Comparison of ENCODE assay signal across 9 cellular contexts in the genomic region with DNA sequence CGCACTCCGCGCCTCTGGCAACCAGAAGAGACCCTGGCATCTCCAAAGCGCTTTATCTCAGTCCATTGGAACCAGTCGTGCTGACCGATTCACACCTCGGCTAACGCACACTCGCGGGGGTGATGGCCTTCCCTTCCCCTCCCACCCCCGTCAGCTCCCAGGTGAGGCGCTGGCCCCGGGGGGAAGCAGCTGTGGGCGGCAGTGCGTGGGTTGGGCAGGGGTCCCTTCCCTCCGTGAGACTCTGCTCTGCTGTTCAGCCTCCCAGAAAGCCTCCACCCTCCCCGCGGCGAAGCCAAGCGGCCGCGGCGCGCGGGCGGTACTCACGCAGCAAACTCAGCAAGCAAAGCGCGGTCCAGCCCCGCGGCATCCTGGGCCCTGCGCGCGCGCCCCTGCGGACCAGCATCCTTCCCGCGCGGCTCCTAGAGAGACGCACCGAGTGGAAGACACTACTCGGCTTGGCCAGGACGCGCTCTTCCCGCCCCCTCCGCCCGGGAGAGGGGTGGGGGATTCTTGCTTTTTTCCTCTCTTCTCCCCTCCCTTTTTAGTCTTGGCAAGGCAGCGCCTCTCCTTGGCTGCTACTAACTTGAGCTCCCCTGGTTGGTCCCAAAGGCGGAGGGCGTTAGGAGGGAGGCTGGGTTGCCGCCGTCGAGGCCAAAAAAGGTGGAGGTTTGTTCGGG. TPM values are rescaled to one million over a fixed set of nuclear protein-coding genes. Genes with fewer than 3 reads are reported as not detected.
DNase-seq lines count a peak whose midpoint lies in the region; ATAC-seq, FAIRE-seq and TF ChIP-seq lines count a peak whose summit lies in the region.
"Had no signal": no experiment of that assay in that cellular context is flagged by ENCODE, and none has a peak within 500 bp of the region (broad histone marks: within the 10 kb centered on the region; RNA-seq: fewer than 3 reads in every experiment).

CD34 (minus strand) TSS at position 448 of the 677 bp plus-strand sequence; CDS start at position 403, 45 bp downstream.

- peak within 1 kb of the TSS; percentile 73 for H3K9ac ChIP-seq in mesenchymal stem cell (ENCODE audit: low read length)

- no peak within 1 kb of the TSS for H3K4ac ChIP-seq in mesenchymal stem cell (ENCODE audit: low read depth in 1 of 2, low read length in 2 of 2)

- peaks cover 0 to 4% (median 0%) of the 10 kb centered on the region in 7 donors for H3K9me3 Mint-ChIP-seq in CD4-positive, CD25-positive, alpha-beta regulatory T cell

- no peak within 1 kb of the TSS for H3K4me3 ChIP-seq in CD4-positive, CD25-positive, alpha-beta regulatory T cell (ENCODE audit: low read depth, low read length)
- H3K4me3 ChIP-seq in dorsolateral prefrontal cortex: peak within 1 kb of the TSS; percentile 23 to 71 (median 56)
- peak within 1 kb of the TSS; percentile 38 to 74 for H3K4me3 ChIP-seq in mesenchymal stem cell (ENCODE audit: insufficient read depth in 1 of 2, low read depth in 1 of 2, low read length in 2 of 2)
- H3K4me3 ChIP-seq in thoracic aorta: peak within 1 kb of the TSS; percentile 82

- TF ChIP-seq CTCF in dorsolateral prefrontal cortex (IDR thresholded peaks at IDR 0.05 in 54 of 56, conservative IDR thresholded peaks at IDR 0.05 in 2 of 56; ENCODE audit: low read depth in 1 of 56, partially characterized antibody in 56 of 56) (no peak), thoracic aorta (IDR thresholded peaks at IDR 0.05) (no peak)

- H3K4me3 Mint-ChIP-seq in CD4-positive, CD25-positive, alpha-beta regulatory T cell: peak within 1 kb of the TSS in 3 of 4 donors; percentile 5 to 60 (median 51)

- peaks cover 32% of the 10 kb centered on the region for H3K27me3 ChIP-seq in CD4-positive, CD25-positive, alpha-beta regulatory T cell (ENCODE audit: control insufficient read depth, insufficient read depth, low read length)
- H3K27me3 ChIP-seq in dorsolateral prefrontal cortex: peaks cover 0 to 11% (median 0%) of the 10 kb centered on the region in 45 donors
- H3K27me3 ChIP-seq in mesenchymal stem cell (ENCODE audit: control insufficient read depth in 1 of 2, insufficient read depth in 1 of 2, low read length in 2 of 2): peaks cover 17 to 25% of the 10 kb centered on the region in 2 experiments
- no peaks in the 10 kb centered on the region for H3K27me3 ChIP-seq in thoracic aorta (replicated peaks; ENCODE audit: insufficient read depth)

- no peak for FAIRE-seq in GM19239 (lab: Jason Lieb, UNC)
- FAIRE-seq: bronchial epithelial cell had no signal

- no peak within 1 kb of the TSS for H2BK120ac ChIP-seq in mesenchymal stem cell (ENCODE audit: low read depth, low read length)

- no peak within 1 kb of the TSS for H2BK5ac ChIP-seq in mesenchymal stem cell (ENCODE audit: low read depth, low read length, poor library complexity, severe bottlenecking)

- no peak within 1 kb of the TSS for H3K23ac ChIP-seq in mesenchymal stem cell (ENCODE audit: low read length in 2 of 2)

- intact Hi-C loops in dorsolateral prefrontal cortex (cut with DNase I): no loop called here

- no peak for DNase-seq in CD4-positive, CD25-positive, alpha-beta regulatory T cell
- peak; percentile 13 for DNase-seq in NCI-H2227 treated with DMSO at 0.1 percent for 48 hours (lab: John Stamatoyannopoulos, UW)
- peak in 3 of 10 donors; percentile 32 to 54 (median 41) for DNase-seq in dorsolateral prefrontal cortex
- no peak for DNase-seq in mesenchymal stem cell
- no peak for DNase-seq in thoracic aorta (ENCODE audit: low spot score)
- DNase-seq in GM19239 (ENCODE audit: insufficient read length, low spot score): no peak
- no peak for DNase-seq in NCI-H1092 (lab: John Stamatoyannopoulos, UW)

- H3K4me1 ChIP-seq in CD4-positive, CD25-positive, alpha-beta regulatory T cell (ENCODE audit: control insufficient read depth, insufficient read depth, low read length, poor library complexity, severe bottlenecking): peaks cover 10% of the 10 kb centered on the region
- H3K4me1 ChIP-seq in mesenchymal stem cell (ENCODE audit: control insufficient read depth, insufficient read depth, low read depth, low read length) (peaks cover 9% of the 10 kb centered on the region), thoracic aorta (ENCODE audit: control insufficient read depth in 1 of 2, low read depth in 2 of 2) (peaks cover 0 to 42% of the 10 kb centered on the region in 2 donors)

- H2AK5ac ChIP-seq in mesenchymal stem cell (ENCODE audit: low read length, severe bottlenecking): no peak within 1 kb of the TSS

- peak within 1 kb of the TSS; percentile 88 for H3K4me2 ChIP-seq in mesenchymal stem cell (ENCODE audit: low read length, poor library complexity, severe bottlenecking)

- no peaks in the 10 kb centered on the region for H3K36me3 Mint-ChIP-seq in CD4-positive, CD25-positive, alpha-beta regulatory T cell

- ATAC-seq in CD4-positive, CD25-positive, alpha-beta regulatory T cell (ENCODE audit: low read depth in 2 of 2): no peak
- ATAC-seq in thoracic aorta (ENCODE audit: insufficient number of reproducible peaks, low FRiP score, low read depth) (peak; percentile 46), HG02973 (IDR thresholded peaks at IDR 0.05; ENCODE audit: unreplicated experiment) (no peak)

- H2BK15ac ChIP-seq in mesenchymal stem cell (ENCODE audit: low read depth, poor library complexity, severe bottlenecking): no peak within 1 kb of the TSS

- no peak within 1 kb of the TSS for H3K18ac ChIP-seq in mesenchymal stem cell (ENCODE audit: low read depth in 1 of 2, low read length in 2 of 2)

- no peak within 1 kb of the TSS for H3K27ac ChIP-seq in CD4-positive, CD25-positive, alpha-beta regulatory T cell (ENCODE audit: insufficient read depth, low read length, poor library complexity, severe bottlenecking)
- H3K27ac ChIP-seq in dorsolateral prefrontal cortex: peak within 1 kb of the TSS in 39 of 59 donors; percentile 13 to 75 (median 52)
- H3K27ac ChIP-seq in mesenchymal stem cell (ENCODE audit: low read length, poor library complexity, severe bottlenecking): no peak within 1 kb of the TSS
- H3K27ac ChIP-seq in thoracic aorta: peak within 1 kb of the TSS; percentile 86

- no peaks in the 10 kb centered on the region for H3K79me1 ChIP-seq in mesenchymal stem cell (replicated peaks; ENCODE audit: low read length, poor library complexity, severe bottlenecking)

- no peak within 1 kb of the TSS for H4K8ac ChIP-seq in mesenchymal stem cell (ENCODE audit: low read length)

- WGBS in mesenchymal stem cell: 9% methylated on average over 43 of the region's 54 CpGs

- H3K9me3 ChIP-seq in CD4-positive, CD25-positive, alpha-beta regulatory T cell (ENCODE audit: control insufficient read depth in 2 of 2, low read length in 2 of 2): no peaks in the 10 kb centered on the region
- H3K9me3 ChIP-seq in mesenchymal stem cell (ENCODE audit: control insufficient read depth, low read length) (no peaks in the 10 kb centered on the region), thoracic aorta (no peaks in the 10 kb centered on the region)

- H2BK12ac ChIP-seq in mesenchymal stem cell (ENCODE audit: low read length in 2 of 2): no peak within 1 kb of the TSS

- no peak within 1 kb of the TSS for H3K27ac Mint-ChIP-seq in CD4-positive, CD25-positive, alpha-beta regulatory T cell

- no peaks in the 10 kb centered on the region for H3K36me3 ChIP-seq in CD4-positive, CD25-positive, alpha-beta regulatory T cell (ENCODE audit: control insufficient read depth, insufficient read depth, low read length)
- H3K36me3 ChIP-seq in mesenchymal stem cell (ENCODE audit: control insufficient read depth in 1 of 2, insufficient read depth in 2 of 2, low read depth in 1 of 2, low read length in 2 of 2): no peaks in the 10 kb centered on the region
- no peaks in the 10 kb centered on the region for H3K36me3 ChIP-seq in thoracic aorta

- no peak within 1 kb of the TSS for H3K14ac ChIP-seq in mesenchymal stem cell (ENCODE audit: low read length in 2 of 2)

- peaks cover 54% of the 10 kb centered on the region for H3K27me3 Mint-ChIP-seq in CD4-positive, CD25-positive, alpha-beta regulatory T cell

- H4K91ac ChIP-seq in mesenchymal stem cell (ENCODE audit: low read length): no peak within 1 kb of the TSS

- H2AFZ ChIP-seq in mesenchymal stem cell (ENCODE audit: low read depth, low read length): peak within 1 kb of the TSS; percentile 43

- peaks cover 0 to 14% (median 4%) of the 10 kb centered on the region in 4 donors for H3K4me1 Mint-ChIP-seq in CD4-positive, CD25-positive, alpha-beta regulatory T cell

RNA-seq across cellular contexts. Expression of gene CD34, which starts in this region (rescaled TPM):
- 1.9 TPM for total RNA-seq in CD4-positive, CD25-positive, alpha-beta regulatory T cell
- under 1 TPM in 1 of 4 donors, not detected in 3; 0.02 TPM for polyA plus RNA-seq in CD4-positive, CD25-positive, alpha-beta regulatory T cell
- 10 to 100 TPM in 99 of 120 experiments, 1 to 10 TPM in 21; 3.4 to 46.4 (median 15.4) TPM for total RNA-seq in dorsolateral prefrontal cortex
- 0.10 TPM for polyA plus RNA-seq in mesenchymal stem cell (2013, experiment 1 of 2)
- polyA plus RNA-seq in mesenchymal stem cell (2013, experiment 2 of 2): 0.10 TPM
- total RNA-seq in thoracic aorta: 10 to 100 TPM; 67.8 to 77.3 TPM
- total RNA-seq: bronchial epithelial cell had no signal

Comparison
In these comparisons a context has a peak if more than half of its experiments do, and no peak if none do; other contexts are left out.
1. H3K27ac ChIP-seq: peak in dorsolateral prefrontal cortex (39 of 59) and thoracic aorta (2 of 2); none in CD4-positive, CD25-positive, alpha-beta regulatory T cell (single experiment) and mesenchymal stem cell (single experiment).